ENCODE assay signal across 11 cellular contexts in genomic region chr10:23081891-23082290, GRCh38.
DNase-seq lines count a peak whose midpoint lies in the region; TF ChIP-seq lines count a peak whose summit lies in the region.
"Had no signal": no experiment of that assay in that cellular context is flagged by ENCODE, and none has a peak within 500 bp of the region (broad histone marks: within the 10 kb centered on the region; RNA-seq: fewer than 3 reads in every experiment).

No MANE protein-coding gene starts in this region.

- H3K4me3 ChIP-seq in GM06990 (replicated peaks; ENCODE audit: low read depth, low read length), result no peak overlapping the region
- no peak overlapping the region for H3K4me3 ChIP-seq in astrocyte of the spinal cord (ENCODE audit: low read depth, low read length)
- H3K4me3 ChIP-seq in muscle layer of colon (ENCODE audit: low read depth in 1 of 2, low read length in 2 of 2), result no peak overlapping the region
- H3K4me3 ChIP-seq: body of pancreas had no signal

- in situ Hi-C loops in astrocyte of the spinal cord (cut with HindIII; ENCODE audit: low sequenced_read_pairs), result no loop called here

- peaks cover 11% of the 10 kb centered on the region for H3K4me1 ChIP-seq in muscle layer of colon (ENCODE audit: insufficient read depth, low read length)

- no peak for DNase-seq in GM06990 (ENCODE audit: extremely low read depth, insufficient read length)
- peak; percentile 47 to 66 for DNase-seq in Kasumi-1 (lab: John Stamatoyannopoulos, UW)
- no peak for DNase-seq in astrocyte of the spinal cord (ENCODE audit: low read depth, low spot score)
- no peak for DNase-seq in superior temporal gyrus (ENCODE audit: extremely low spot score)
- no peak for DNase-seq in NCI-H1092 treated with DMSO at 0.1 percent for 48 hours (lab: John Stamatoyannopoulos, UW)
- DNase-seq in NCI-H510A (lab: John Stamatoyannopoulos, UW), result no peak
- no peak for DNase-seq in activated gamma-delta T cell (lab: John Stamatoyannopoulos, UW)
- DNase-seq: activated CD4-positive, alpha-beta T cell treated with anti-CD3 and anti-CD28 coated beads, Interleukin-2, amount 10 ng/mL, durations not matched to agents 24 days and 14 days; NCI-H2227 treated with DMSO at 0.1 percent for 48 hours had no signal

- TF ChIP-seq CTCF in GM06990 (IDR thresholded peaks at IDR 0.05; ENCODE audit: insufficient read depth, low read length, poor library complexity, severe bottlenecking), result peak; percentile 49
- TF ChIP-seq CTCF in astrocyte of the spinal cord (IDR thresholded peaks at IDR 0.05; ENCODE audit: low read depth, low read length), result peak; percentile 34

- H3K9ac ChIP-seq in muscle layer of colon (ENCODE audit: low read length), result no peak overlapping the region

- H3K27ac ChIP-seq in muscle layer of colon (ENCODE audit: low read depth, low read length), result peak overlapping the region; percentile 7

- H3K9me3 ChIP-seq in muscle layer of colon (ENCODE audit: low read length), result no peaks in the 10 kb centered on the region
- H3K9me3 ChIP-seq: body of pancreas had no signal

- H3K27me3 ChIP-seq in GM06990 (replicated peaks; ENCODE audit: control insufficient read depth, insufficient read depth, low read length), result no peaks in the 10 kb centered on the region
- H3K27me3 ChIP-seq in muscle layer of colon (ENCODE audit: control insufficient read depth in 1 of 2, insufficient read depth in 2 of 2, low read length in 2 of 2), result no peaks in the 10 kb centered on the region
- H3K27me3 ChIP-seq: body of pancreas had no signal

- H3K36me3 ChIP-seq in GM06990 (ENCODE audit: control insufficient read depth, insufficient read depth, low read length) (no peaks in the 10 kb centered on the region), muscle layer of colon (ENCODE audit: insufficient read depth, low read length) (no peaks in the 10 kb centered on the region)

Comparison
In these comparisons a context has a peak if more than half of its experiments do, and no peak if none do; other contexts are left out.
1. DNase-seq: peak in Kasumi-1 (2 of 2); none in GM06990 (single experiment), astrocyte of the spinal cord (single experiment), superior temporal gyrus (single experiment), NCI-H1092 treated with DMSO at 0.1 percent for 48 hours (single experiment), NCI-H510A (single experiment) and activated gamma-delta T cell (single experiment).